Comparison of ENCODE assay signal across 13 cellular contexts in genomic region chr1:10516925-10517676, GRCh38. TPM values are rescaled to one million over a fixed set of nuclear protein-coding genes. Genes with fewer than 3 reads are reported as not detected.
DNase-seq lines count a peak whose midpoint lies in the region; ATAC-seq and TF ChIP-seq lines count a peak whose summit lies in the region.
"Had no signal": no experiment of that assay in that cellular context is flagged by ENCODE, and none has a peak within 500 bp of the region (broad histone marks: within the 10 kb centered on the region; RNA-seq: fewer than 3 reads in every experiment).

No MANE protein-coding gene starts in this region.

- H3K4me1 ChIP-seq in PC-9 (replicated peaks; ENCODE audit: insufficient read depth) (peaks cover 17% of the 10 kb centered on the region), esophagus squamous epithelium (peaks cover 15 to 79% (median 26%) of the 10 kb centered on the region in 3 donors)

- TF ChIP-seq POLR2A in esophagus squamous epithelium (IDR thresholded peaks at IDR 0.05), result no peak

- CTCF ChIA-PET in PC-9 (lab: Charles Lee), result no interaction called here

- peaks cover 67% of the 10 kb centered on the region for H3K4me1 Mint-ChIP-seq in stimulated activated memory B cell treated with anti-CD40 and anti-IgM and Interleukin-4, amounts not matched to agents 10 μg/mL and 1 μg/mL and 100 μg/mL, for 72 hours

- no peak for ATAC-seq in stimulated activated memory B cell treated with anti-CD40 and anti-IgM and Interleukin-4, amounts not matched to agents 10 μg/mL and 1 μg/mL and 100 μg/mL, for 72 hours

- BruUV-seq in PC-9 (replicated peaks; lab: Mats Ljungman, UMichigan), result no TSS peak

- peak overlapping the region; percentile 12 for H3K27ac Mint-ChIP-seq in stimulated activated memory B cell treated with anti-CD40 and anti-IgM and Interleukin-4, amounts not matched to agents 10 μg/mL and 1 μg/mL and 100 μg/mL, for 72 hours

- no peak overlapping the region for H3K4me3 Mint-ChIP-seq in stimulated activated memory B cell treated with anti-CD40 and anti-IgM and Interleukin-4, amounts not matched to agents 10 μg/mL and 1 μg/mL and 100 μg/mL, for 72 hours

- no peak overlapping the region for H3K4me3 ChIP-seq in PC-9
- no peak overlapping the region for H3K4me3 ChIP-seq in esophagus squamous epithelium
- H3K4me3 ChIP-seq: sigmoid colon had no signal

- H3K36me3 ChIP-seq in PC-9 (ENCODE audit: low read depth) (no peaks in the 10 kb centered on the region), esophagus squamous epithelium (peaks cover 0 to 9% (median 0%) of the 10 kb centered on the region in 3 donors)
- H3K36me3 ChIP-seq: neutrophil, sigmoid colon had no signal

- H3K9me3 Mint-ChIP-seq in stimulated activated memory B cell treated with anti-CD40 and anti-IgM and Interleukin-4, amounts not matched to agents 10 μg/mL and 1 μg/mL and 100 μg/mL, for 72 hours, result no peaks in the 10 kb centered on the region

- POLR2A ChIA-PET in PC-9 (lab: Charles Lee; ENCODE audit: unreplicated experiment), result no interaction called here

- H3K9me3 ChIP-seq in PC-9 (ENCODE audit: insufficient read depth, low read depth) (no peaks in the 10 kb centered on the region), esophagus squamous epithelium (no peaks in the 10 kb centered on the region)
- H3K9me3 ChIP-seq: neutrophil, sigmoid colon had no signal

- TF ChIP-seq CTCF in PC-9 (conservative IDR thresholded peaks at IDR 0.05) (no peak), esophagus squamous epithelium (IDR thresholded peaks at IDR 0.05) (no peak)

- peak; percentile 29 for DNase-seq in NCI-H1092 treated with DMSO at 0.1 percent for 48 hours (lab: John Stamatoyannopoulos, UW)
- no peak for DNase-seq in NCI-H1092 (lab: John Stamatoyannopoulos, UW)
- no peak for DNase-seq in PC-9
- DNase-seq in esophagus squamous epithelium (lab: John Stamatoyannopoulos, UW), result no peak
- DNase-seq in NCI-H345 (lab: John Stamatoyannopoulos, UW), result no peak
- DNase-seq in kidney tubule cell (ENCODE audit: low spot score), result no peak
- DNase-seq in middle frontal gyrus (ENCODE audit: extremely low spot score, low spot score), result no peak
- DNase-seq: 8988T, hippocampal formation, sigmoid colon had no signal

- no peak overlapping the region for H2AFZ ChIP-seq in PC-9

- no peaks in the 10 kb centered on the region for H3K27me3 Mint-ChIP-seq in stimulated activated memory B cell treated with anti-CD40 and anti-IgM and Interleukin-4, amounts not matched to agents 10 μg/mL and 1 μg/mL and 100 μg/mL, for 72 hours

- H3K27ac ChIP-seq in PC-9 (peak overlapping the region; percentile 32; the same call in 1 of the 2 replicates), esophagus squamous epithelium (peak overlapping the region; percentile 37 to 76 (median 56))
- H3K27ac ChIP-seq: KMS-11, neutrophil, sigmoid colon had no signal

- H3K27me3 ChIP-seq in PC-9 (ENCODE audit: insufficient read depth, low read depth) (no peaks in the 10 kb centered on the region), esophagus squamous epithelium (no peaks in the 10 kb centered on the region)
- H3K27me3 ChIP-seq: neutrophil, sigmoid colon had no signal

- peaks cover 53% of the 10 kb centered on the region for H3K79me2 ChIP-seq in PC-9 (ENCODE audit: low read depth)

- no peaks in the 10 kb centered on the region for H3F3A ChIP-seq in PC-9 (ENCODE audit: insufficient read depth, low read depth)

- intact Hi-C loops in PC-9 (cut with micrococcal nuclease; ENCODE audit: unreplicated experiment) (loop anchor here (10.0 kb wide), 1 partner anchor 498 kb away; the partner anchor contains the start of gene TARDBP), esophagus squamous epithelium (cut with DNase I) (no loop called here)

- peak overlapping the region; percentile 34; the same call in 1 of the 2 replicates for H3K4me2 ChIP-seq in PC-9
- H3K4me2 ChIP-seq: KMS-11 had no signal

- H3K9me2 ChIP-seq in PC-9 (ENCODE audit: insufficient read depth), result no peaks in the 10 kb centered on the region

- 33 to 47% methylated on average over 5 to 8 of the region's 8 CpGs for WGBS in esophagus squamous epithelium, 2 donors

- peaks cover 10% of the 10 kb centered on the region; the same call in 1 of the 2 replicates for H4K20me1 ChIP-seq in PC-9 (ENCODE audit: insufficient read depth)

- H3K36me3 Mint-ChIP-seq in stimulated activated memory B cell treated with anti-CD40 and anti-IgM and Interleukin-4, amounts not matched to agents 10 μg/mL and 1 μg/mL and 100 μg/mL, for 72 hours, result peaks cover 32% of the 10 kb centered on the region

RNA-seq across cellular contexts. Expression of gene PEX14, which starts 42.4 kb away (rescaled TPM):
- total RNA-seq in PC-9 (2021), result 28.3 and 34.7 TPM in 2 replicates
- 10 to 100 TPM in 3 of 4 donors, 1 to 10 TPM in 1; 9.4 to 22.9 (median 15.2) TPM for total RNA-seq in esophagus squamous epithelium

RNA-seq across cellular contexts. Expression of gene DFFA, which starts 44.8 kb away (rescaled TPM):
- total RNA-seq in PC-9 (2021), result 35.2 and 36.8 TPM in 2 replicates
- 10 to 100 TPM; 14.9 to 40.4 (median 26.0) TPM for total RNA-seq in esophagus squamous epithelium
